1 cellular context compared by ENCODE assay signal in the genomic region with DNA sequence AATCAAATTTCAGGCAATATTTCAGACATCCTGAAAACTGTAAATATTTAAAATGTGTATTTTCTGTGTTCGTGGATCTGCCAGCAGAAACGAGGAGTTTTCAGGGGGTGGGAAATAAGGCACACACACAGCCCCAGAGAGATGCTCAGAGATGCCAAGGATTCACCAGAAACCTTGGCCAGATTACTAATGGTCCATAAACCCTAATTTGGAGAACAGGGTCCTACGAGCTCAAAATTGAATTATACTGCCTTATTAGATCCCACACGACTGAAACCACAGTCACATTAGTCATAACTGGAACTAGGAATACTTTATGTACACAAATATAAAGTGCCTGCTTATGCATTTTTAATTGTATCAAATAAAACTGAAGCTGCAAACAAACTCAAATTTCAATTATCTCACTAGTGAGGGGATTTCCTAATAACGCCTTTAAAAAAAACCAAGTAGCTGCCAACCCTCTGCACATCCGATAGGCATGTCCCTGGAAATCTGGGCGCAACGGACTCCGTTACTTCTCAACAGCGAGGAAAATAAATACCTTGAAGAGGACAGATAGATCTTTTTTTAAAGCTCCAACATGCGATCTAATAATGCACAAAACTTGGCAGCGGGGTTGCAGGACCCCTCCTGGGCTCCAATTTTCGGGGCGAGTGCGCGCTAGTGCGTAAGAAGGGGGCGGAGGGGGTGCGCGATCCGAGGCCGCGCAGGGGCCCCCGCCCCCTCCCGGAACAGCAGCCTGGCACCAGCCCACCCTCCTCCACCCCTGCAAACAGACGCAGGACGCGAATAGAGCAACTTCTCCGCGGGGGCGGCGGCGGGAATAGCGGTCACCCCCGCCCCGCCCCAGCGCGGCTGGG.
A peak's percentile ranks its signal among the peaks of the same experiment; 100 is the strongest.
TF ChIP-seq lines count a peak whose summit lies in the region.

No MANE protein-coding gene starts in this region.

TF ChIP-seq in HepG2, 621 proteins besides CTCF, POLR2A, EP300 and RAD21 (continued from another document and continues in another):
- TF ChIP-seq, protein P1, sequence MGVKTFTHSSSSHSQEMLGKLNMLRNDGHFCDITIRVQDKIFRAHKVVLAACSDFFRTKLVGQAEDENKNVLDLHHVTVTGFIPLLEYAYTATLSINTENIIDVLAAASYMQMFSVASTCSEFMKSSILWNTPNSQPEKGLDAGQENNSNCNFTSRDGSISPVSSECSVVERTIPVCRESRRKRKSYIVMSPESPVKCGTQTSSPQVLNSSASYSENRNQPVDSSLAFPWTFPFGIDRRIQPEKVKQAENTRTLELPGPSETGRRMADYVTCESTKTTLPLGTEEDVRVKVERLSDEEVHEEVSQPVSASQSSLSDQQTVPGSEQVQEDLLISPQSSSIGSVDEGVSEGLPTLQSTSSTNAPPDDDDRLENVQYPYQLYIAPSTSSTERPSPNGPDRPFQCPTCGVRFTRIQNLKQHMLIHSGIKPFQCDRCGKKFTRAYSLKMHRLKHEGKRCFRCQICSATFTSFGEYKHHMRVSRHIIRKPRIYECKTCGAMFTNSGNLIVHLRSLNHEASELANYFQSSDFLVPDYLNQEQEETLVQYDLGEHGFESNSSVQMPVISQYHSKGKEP (CRISPR knock-in tag; IDR thresholded peaks at IDR 0.05) = no peak
- TF ChIP-seq BORCS8-MEF2B (CRISPR knock-in tag; IDR thresholded peaks at IDR 0.05) (peak; percentile 26; the same call in 1 of the 2 replicates), ASH2L (IDR thresholded peaks at IDR 0.05; ENCODE audit: insufficient read length, low read depth, low read length) (peak; percentile 58), MEIS2 (CRISPR knock-in tag; IDR thresholded peaks at IDR 0.05) (peak; percentile 27; the same call in 1 of the 2 replicates), SATB2 (CRISPR knock-in tag; IDR thresholded peaks at IDR 0.05) (no peak), SAP130 (CRISPR knock-in tag; IDR thresholded peaks at IDR 0.05; ENCODE audit: low read depth) (peak; percentile 42), ZNF891 (CRISPR knock-in tag; IDR thresholded peaks at IDR 0.05) (no peak), PRPF4 (IDR thresholded peaks at IDR 0.05; ENCODE audit: low read depth, low read length, poor library complexity, severe bottlenecking) (no peak), TMF1 (CRISPR knock-in tag; IDR thresholded peaks at IDR 0.05; ENCODE audit: low read depth) (peak; percentile 27; the same call in 1 of the 2 replicates), PHB2 (IDR thresholded peaks at IDR 0.05; ENCODE audit: partially characterized antibody) (no peak), GATAD1 (CRISPR knock-in tag; IDR thresholded peaks at IDR 0.05) (peak; percentile 17; the same call in 1 of the 2 replicates), NFKBIZ (CRISPR knock-in tag; IDR thresholded peaks at IDR 0.05) (no peak), NFIB (CRISPR knock-in tag; IDR thresholded peaks at IDR 0.05; ENCODE audit: borderline replicate concordance) (no peak), ERF (CRISPR knock-in tag; IDR thresholded peaks at IDR 0.05) (peak; percentile 19; the same call in 1 of the 2 replicates), ZNF766 (CRISPR knock-in tag; IDR thresholded peaks at IDR 0.05; ENCODE audit: borderline replicate concordance) (no peak), ZNF331 (CRISPR knock-in tag; IDR thresholded peaks at IDR 0.05) (peak; percentile 54; the same call in 1 of the 2 replicates), HOXA5 (CRISPR knock-in tag; IDR thresholded peaks at IDR 0.05) (no peak), TBX2 (CRISPR knock-in tag; IDR thresholded peaks at IDR 0.05; ENCODE audit: borderline replicate concordance) (no peak; the same call in 1 of the 2 replicates), ZNF510 (CRISPR knock-in tag; IDR thresholded peaks at IDR 0.05; ENCODE audit: low read depth) (no peak), ZNF614 (CRISPR knock-in tag; IDR thresholded peaks at IDR 0.05; ENCODE audit: borderline replicate concordance) (0 out of 2 replicates have a peak, but pooled peaks have one; percentile 44), ZFP1 (CRISPR knock-in tag; IDR thresholded peaks at IDR 0.05) (no peak), PITX1 (CRISPR knock-in tag; IDR thresholded peaks at IDR 0.05) (no peak), FOXA3 (CRISPR knock-in tag; IDR thresholded peaks at IDR 0.05) (peak; percentile 23; the same call in 1 of the 2 replicates), ETV5 (CRISPR knock-in tag; IDR thresholded peaks at IDR 0.05; ENCODE audit: borderline replicate concordance) (0 out of 2 replicates have a peak, but pooled peaks have one; percentile 22), RFX5 (IDR thresholded peaks at IDR 0.05; ENCODE audit: low read depth, low read length) (no peak), ZFAT (CRISPR knock-in tag; conservative IDR thresholded peaks at IDR 0.05) (no peak), ZNF282 (IDR thresholded peaks at IDR 0.05; ENCODE audit: partially characterized antibody) (no peak), ZNF775 (CRISPR knock-in tag; IDR thresholded peaks at IDR 0.05; ENCODE audit: borderline replicate concordance) (no peak), SIN3A (IDR thresholded peaks at IDR 0.05; ENCODE audit: borderline replicate concordance, low read depth, low read length) (peak; percentile 72; the same call in 1 of the 2 replicates), SP5 (CRISPR knock-in tag; IDR thresholded peaks at IDR 0.05; ENCODE audit: borderline replicate concordance, low read depth) (peak; percentile 28; the same call in 1 of the 2 replicates), WIZ (CRISPR knock-in tag; IDR thresholded peaks at IDR 0.05) (0 out of 2 replicates have a peak, but pooled peaks have one; percentile 7), SPEN (CRISPR knock-in tag; IDR thresholded peaks at IDR 0.05; ENCODE audit: low read depth) (0 out of 2 replicates have a peak, but pooled peaks have one; percentile 10)
- TF ChIP-seq, protein P2, sequence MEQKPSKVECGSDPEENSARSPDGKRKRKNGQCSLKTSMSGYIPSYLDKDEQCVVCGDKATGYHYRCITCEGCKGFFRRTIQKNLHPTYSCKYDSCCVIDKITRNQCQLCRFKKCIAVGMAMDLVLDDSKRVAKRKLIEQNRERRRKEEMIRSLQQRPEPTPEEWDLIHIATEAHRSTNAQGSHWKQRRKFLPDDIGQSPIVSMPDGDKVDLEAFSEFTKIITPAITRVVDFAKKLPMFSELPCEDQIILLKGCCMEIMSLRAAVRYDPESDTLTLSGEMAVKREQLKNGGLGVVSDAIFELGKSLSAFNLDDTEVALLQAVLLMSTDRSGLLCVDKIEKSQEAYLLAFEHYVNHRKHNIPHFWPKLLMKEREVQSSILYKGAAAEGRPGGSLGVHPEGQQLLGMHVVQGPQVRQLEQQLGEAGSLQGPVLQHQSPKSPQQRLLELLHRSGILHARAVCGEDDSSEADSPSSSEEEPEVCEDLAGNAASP (CRISPR knock-in tag; IDR thresholded peaks at IDR 0.05; ENCODE audit: borderline replicate concordance) = peak; percentile 43; the same call in 1 of the 2 replicates
- TF ChIP-seq, protein P3, sequence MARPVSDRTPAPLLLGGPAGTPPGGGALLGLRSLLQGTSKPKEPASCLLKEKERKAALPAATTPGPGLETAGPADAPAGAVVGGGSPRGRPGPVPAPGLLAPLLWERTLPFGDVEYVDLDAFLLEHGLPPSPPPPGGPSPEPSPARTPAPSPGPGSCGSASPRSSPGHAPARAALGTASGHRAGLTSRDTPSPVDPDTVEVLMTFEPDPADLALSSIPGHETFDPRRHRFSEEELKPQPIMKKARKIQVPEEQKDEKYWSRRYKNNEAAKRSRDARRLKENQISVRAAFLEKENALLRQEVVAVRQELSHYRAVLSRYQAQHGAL (CRISPR knock-in tag; IDR thresholded peaks at IDR 0.05; ENCODE audit: not compliant biosample characterization) = no peak
- TF ChIP-seq, protein P4, sequence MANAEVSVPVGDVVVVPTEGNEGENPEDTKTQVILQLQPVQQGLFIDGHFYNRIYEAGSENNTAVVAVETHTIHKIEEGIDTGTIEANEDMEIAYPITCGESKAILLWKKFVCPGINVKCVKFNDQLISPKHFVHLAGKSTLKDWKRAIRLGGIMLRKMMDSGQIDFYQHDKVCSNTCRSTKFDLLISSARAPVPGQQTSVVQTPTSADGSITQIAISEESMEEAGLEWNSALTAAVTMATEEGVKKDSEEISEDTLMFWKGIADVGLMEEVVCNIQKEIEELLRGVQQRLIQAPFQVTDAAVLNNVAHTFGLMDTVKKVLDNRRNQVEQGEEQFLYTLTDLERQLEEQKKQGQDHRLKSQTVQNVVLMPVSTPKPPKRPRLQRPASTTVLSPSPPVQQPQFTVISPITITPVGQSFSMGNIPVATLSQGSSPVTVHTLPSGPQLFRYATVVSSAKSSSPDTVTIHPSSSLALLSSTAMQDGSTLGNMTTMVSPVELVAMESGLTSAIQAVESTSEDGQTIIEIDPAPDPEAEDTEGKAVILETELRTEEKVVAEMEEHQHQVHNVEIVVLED (CRISPR knock-in tag; IDR thresholded peaks at IDR 0.05; ENCODE audit: borderline replicate concordance) = peak; percentile 14; the same call in 1 of the 2 replicates
- TF ChIP-seq, protein P5, sequence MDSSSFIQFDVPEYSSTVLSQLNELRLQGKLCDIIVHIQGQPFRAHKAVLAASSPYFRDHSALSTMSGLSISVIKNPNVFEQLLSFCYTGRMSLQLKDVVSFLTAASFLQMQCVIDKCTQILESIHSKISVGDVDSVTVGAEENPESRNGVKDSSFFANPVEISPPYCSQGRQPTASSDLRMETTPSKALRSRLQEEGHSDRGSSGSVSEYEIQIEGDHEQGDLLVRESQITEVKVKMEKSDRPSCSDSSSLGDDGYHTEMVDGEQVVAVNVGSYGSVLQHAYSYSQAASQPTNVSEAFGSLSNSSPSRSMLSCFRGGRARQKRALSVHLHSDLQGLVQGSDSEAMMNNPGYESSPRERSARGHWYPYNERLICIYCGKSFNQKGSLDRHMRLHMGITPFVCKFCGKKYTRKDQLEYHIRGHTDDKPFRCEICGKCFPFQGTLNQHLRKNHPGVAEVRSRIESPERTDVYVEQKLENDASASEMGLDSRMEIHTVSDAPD (CRISPR knock-in tag; IDR thresholded peaks at IDR 0.05) = 0 out of 2 replicates have a peak, but pooled peaks have one; percentile 44
- TF ChIP-seq, protein P6, sequence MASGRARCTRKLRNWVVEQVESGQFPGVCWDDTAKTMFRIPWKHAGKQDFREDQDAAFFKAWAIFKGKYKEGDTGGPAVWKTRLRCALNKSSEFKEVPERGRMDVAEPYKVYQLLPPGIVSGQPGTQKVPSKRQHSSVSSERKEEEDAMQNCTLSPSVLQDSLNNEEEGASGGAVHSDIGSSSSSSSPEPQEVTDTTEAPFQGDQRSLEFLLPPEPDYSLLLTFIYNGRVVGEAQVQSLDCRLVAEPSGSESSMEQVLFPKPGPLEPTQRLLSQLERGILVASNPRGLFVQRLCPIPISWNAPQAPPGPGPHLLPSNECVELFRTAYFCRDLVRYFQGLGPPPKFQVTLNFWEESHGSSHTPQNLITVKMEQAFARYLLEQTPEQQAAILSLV (CRISPR knock-in tag; IDR thresholded peaks at IDR 0.05; ENCODE audit: borderline replicate concordance) = no peak
- TF ChIP-seq, protein P7, sequence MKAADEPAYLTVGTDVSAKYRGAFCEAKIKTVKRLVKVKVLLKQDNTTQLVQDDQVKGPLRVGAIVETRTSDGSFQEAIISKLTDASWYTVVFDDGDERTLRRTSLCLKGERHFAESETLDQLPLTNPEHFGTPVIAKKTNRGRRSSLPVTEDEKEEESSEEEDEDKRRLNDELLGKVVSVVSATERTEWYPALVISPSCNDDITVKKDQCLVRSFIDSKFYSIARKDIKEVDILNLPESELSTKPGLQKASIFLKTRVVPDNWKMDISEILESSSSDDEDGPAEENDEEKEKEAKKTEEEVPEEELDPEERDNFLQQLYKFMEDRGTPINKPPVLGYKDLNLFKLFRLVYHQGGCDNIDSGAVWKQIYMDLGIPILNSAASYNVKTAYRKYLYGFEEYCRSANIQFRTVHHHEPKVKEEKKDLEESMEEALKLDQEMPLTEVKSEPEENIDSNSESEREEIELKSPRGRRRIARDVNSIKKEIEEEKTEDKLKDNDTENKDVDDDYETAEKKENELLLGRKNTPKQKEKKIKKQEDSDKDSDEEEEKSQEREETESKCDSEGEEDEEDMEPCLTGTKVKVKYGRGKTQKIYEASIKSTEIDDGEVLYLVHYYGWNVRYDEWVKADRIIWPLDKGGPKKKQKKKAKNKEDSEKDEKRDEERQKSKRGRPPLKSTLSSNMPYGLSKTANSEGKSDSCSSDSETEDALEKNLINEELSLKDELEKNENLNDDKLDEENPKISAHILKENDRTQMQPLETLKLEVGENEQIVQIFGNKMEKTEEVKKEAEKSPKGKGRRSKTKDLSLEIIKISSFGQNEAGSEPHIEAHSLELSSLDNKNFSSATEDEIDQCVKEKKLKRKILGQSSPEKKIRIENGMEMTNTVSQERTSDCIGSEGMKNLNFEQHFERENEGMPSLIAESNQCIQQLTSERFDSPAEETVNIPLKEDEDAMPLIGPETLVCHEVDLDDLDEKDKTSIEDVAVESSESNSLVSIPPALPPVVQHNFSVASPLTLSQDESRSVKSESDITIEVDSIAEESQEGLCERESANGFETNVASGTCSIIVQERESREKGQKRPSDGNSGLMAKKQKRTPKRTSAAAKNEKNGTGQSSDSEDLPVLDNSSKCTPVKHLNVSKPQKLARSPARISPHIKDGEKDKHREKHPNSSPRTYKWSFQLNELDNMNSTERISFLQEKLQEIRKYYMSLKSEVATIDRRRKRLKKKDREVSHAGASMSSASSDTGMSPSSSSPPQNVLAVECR (CRISPR knock-in tag; IDR thresholded peaks at IDR 0.05; ENCODE audit: borderline replicate concordance) = peak; percentile 48; the same call in 1 of the 2 replicates
- TF ChIP-seq, protein P8, sequence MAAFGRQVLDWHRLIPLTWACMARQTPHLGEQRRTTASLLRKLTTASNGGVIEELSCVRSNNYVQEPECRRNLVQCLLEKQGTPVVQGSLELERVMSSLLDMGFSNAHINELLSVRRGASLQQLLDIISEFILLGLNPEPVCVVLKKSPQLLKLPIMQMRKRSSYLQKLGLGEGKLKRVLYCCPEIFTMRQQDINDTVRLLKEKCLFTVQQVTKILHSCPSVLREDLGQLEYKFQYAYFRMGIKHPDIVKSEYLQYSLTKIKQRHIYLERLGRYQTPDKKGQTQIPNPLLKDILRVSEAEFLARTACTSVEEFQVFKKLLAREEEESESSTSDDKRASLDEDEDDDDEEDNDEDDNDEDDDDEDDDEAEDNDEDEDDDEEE (CRISPR knock-in tag; IDR thresholded peaks at IDR 0.05) = no peak
- TF ChIP-seq, protein P9, sequence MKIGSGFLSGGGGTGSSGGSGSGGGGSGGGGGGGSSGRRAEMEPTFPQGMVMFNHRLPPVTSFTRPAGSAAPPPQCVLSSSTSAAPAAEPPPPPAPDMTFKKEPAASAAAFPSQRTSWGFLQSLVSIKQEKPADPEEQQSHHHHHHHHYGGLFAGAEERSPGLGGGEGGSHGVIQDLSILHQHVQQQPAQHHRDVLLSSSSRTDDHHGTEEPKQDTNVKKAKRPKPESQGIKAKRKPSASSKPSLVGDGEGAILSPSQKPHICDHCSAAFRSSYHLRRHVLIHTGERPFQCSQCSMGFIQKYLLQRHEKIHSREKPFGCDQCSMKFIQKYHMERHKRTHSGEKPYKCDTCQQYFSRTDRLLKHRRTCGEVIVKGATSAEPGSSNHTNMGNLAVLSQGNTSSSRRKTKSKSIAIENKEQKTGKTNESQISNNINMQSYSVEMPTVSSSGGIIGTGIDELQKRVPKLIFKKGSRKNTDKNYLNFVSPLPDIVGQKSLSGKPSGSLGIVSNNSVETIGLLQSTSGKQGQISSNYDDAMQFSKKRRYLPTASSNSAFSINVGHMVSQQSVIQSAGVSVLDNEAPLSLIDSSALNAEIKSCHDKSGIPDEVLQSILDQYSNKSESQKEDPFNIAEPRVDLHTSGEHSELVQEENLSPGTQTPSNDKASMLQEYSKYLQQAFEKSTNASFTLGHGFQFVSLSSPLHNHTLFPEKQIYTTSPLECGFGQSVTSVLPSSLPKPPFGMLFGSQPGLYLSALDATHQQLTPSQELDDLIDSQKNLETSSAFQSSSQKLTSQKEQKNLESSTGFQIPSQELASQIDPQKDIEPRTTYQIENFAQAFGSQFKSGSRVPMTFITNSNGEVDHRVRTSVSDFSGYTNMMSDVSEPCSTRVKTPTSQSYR (CRISPR knock-in tag; IDR thresholded peaks at IDR 0.05; ENCODE audit: borderline replicate concordance) = peak; percentile 43; the same call in 1 of the 2 replicates
